17 cellular contexts compared by ENCODE assay signal in the genomic region with DNA sequence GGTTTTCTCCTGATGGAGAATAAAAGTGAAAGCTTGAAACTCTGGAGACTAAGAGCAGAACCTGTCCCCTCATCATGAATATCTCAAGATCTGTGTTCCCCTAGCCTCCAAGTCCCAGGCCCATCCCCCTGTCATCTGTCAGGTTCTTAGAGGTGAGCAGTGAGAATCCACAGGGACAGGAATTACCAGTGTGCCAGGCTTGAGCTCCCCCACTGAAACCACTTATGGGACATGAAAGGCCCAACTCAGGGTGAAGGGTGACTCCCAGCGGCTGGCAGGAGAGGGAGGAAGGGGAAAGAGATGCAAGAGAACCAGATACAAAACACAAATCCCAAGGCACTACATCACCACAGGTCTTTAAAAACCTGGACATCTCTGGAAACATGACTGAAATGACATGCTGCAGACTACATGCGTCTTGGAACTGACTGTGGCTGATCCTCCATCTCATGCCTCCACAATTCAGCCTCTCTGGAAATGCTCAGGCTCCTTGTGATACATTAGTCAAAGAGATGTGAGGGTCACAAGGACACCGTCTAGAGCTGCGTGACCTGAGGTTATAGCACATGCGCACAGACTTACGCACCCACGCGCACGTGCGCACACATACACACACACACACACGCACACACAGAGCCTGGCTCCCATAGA.
DNase-seq lines count a peak whose midpoint lies in the region; ATAC-seq lines count a peak whose summit lies in the region.
"Had no signal": no experiment of that assay in that cellular context is flagged by ENCODE, and none has a peak within 500 bp of the region (broad histone marks: within the 10 kb centered on the region; RNA-seq: fewer than 3 reads in every experiment).

No MANE protein-coding gene starts in this region.

- H3K9me3 Mint-ChIP-seq in stimulated activated effector memory CD8-positive, alpha-beta T cell treated with anti-CD3 and anti-CD28 coated beads, Interleukin-12 subunit alpha, Interleukin-12 subunit beta, amount 100 ng/mL, for 72 hours = no peaks in the 10 kb centered on the region
- H3K9me3 Mint-ChIP-seq: natural killer cell had no signal

- no peaks in the 10 kb centered on the region for H3K36me3 Mint-ChIP-seq in stimulated activated effector memory CD8-positive, alpha-beta T cell treated with anti-CD3 and anti-CD28 coated beads, Interleukin-12 subunit alpha, Interleukin-12 subunit beta, amount 100 ng/mL, for 72 hours
- H3K36me3 Mint-ChIP-seq: activated naive CD8-positive, alpha-beta T cell; CD4-positive, alpha-beta memory T cell; natural killer cell had no signal

- peak overlapping the region; percentile 10 for H3K27ac Mint-ChIP-seq in stimulated activated effector memory CD8-positive, alpha-beta T cell treated with anti-CD3 and anti-CD28 coated beads, Interleukin-12 subunit alpha, Interleukin-12 subunit beta, amount 100 ng/mL, for 72 hours
- H3K27ac Mint-ChIP-seq: activated naive CD8-positive, alpha-beta T cell; natural killer cell had no signal

- peaks cover 3% of the 10 kb centered on the region for H3K4me1 Mint-ChIP-seq in stimulated activated effector memory CD8-positive, alpha-beta T cell treated with anti-CD3 and anti-CD28 coated beads, Interleukin-12 subunit alpha, Interleukin-12 subunit beta, amount 100 ng/mL, for 72 hours

- peak in 1 of 2 donors; percentile 41 for DNase-seq in stimulated activated effector memory CD8-positive, alpha-beta T cell treated with anti-CD3 and anti-CD28 coated beads, Interleukin-12 subunit alpha, Interleukin-12 subunit beta, amount 100 ng/mL, for 72 hours (ENCODE audit: low spot score in 2 of 2)
- DNase-seq in kidney glomerular epithelial cell (lab: John Stamatoyannopoulos, UW) (no peak), ecto neural progenitor cell (ENCODE audit: low spot score) (no peak)
- no peak for DNase-seq in activated CD4-positive, alpha-beta T cell treated with anti-CD3 and anti-CD28 coated beads for 48 hours
- DNase-seq: activated CD4-positive, CD25-positive, alpha-beta regulatory T cell; caudate nucleus; CD4-positive, alpha-beta memory T cell; foreskin keratinocyte; MG63; natural killer cell; NCI-H2029; NCI-H524 treated with DMSO at 0.1 percent for 48 hours; SW 1271 had no signal

- H3K4me3 Mint-ChIP-seq in stimulated activated effector memory CD8-positive, alpha-beta T cell treated with anti-CD3 and anti-CD28 coated beads, Interleukin-12 subunit alpha, Interleukin-12 subunit beta, amount 100 ng/mL, for 72 hours = no peak overlapping the region
- H3K4me3 Mint-ChIP-seq: activated naive CD8-positive, alpha-beta T cell; CD4-positive, alpha-beta memory T cell; natural killer cell had no signal

- peak; percentile 27 for ATAC-seq in GM19328 (IDR thresholded peaks at IDR 0.05; ENCODE audit: unreplicated experiment)
- ATAC-seq in HG02970 (IDR thresholded peaks at IDR 0.05; ENCODE audit: low FRiP score, unreplicated experiment) = peak; percentile 14
- peak; percentile 6 for ATAC-seq in HG03571 (IDR thresholded peaks at IDR 0.05; ENCODE audit: unreplicated experiment)
- no peak for ATAC-seq in stimulated activated effector memory CD8-positive, alpha-beta T cell treated with anti-CD3 and anti-CD28 coated beads, Interleukin-12 subunit alpha, Interleukin-12 subunit beta, amount 100 ng/mL, for 72 hours
- ATAC-seq: foreskin keratinocyte had no signal
